Comparison of ENCODE assay signal across 8 cellular contexts in the genomic region with DNA sequence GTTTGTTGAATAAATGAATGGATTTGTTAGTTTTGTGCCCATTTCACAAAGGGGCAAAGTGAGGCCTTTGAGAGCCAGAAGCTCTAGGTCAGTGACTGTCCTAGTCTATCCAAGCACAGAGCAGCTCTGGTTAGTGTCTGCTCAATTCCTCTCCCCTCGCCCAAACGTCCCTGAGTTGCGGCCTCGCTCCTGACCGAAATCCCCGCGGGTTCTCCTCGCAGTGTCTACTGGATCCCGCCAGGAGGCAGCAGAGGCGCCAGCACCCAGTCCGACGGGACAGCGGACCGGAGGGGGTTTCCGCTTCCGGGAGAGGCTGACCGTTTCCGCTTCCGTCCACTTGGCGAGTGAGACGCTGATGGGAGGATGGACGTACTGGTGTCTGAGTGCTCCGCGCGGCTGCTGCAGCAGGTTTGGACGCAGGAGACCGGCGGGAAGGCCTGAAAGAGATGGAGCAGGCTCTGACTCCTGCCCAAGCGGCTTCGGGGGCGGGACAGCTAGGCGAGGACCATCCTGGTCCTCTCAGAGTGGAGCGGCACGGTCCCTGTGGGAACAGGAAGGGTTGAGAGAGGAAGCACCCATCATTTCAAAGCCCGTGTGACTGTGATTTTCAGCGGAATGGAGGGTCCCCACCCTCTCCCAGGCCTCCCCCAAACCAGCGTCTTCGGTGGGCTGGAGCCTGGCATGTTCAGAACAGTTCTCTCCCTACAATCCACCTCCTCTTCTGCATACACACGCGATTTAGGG. TPM values are rescaled to one million over a fixed set of nuclear protein-coding genes. Genes with fewer than 3 reads are reported as not detected.
DNase-seq lines count a peak whose midpoint lies in the region; TF ChIP-seq lines count a peak whose summit lies in the region.

TSS of gene RARS1 (plus strand) at position 336 of the 744 bp plus-strand sequence. CDS start at position 364, 28 bp downstream.

- CTCF ChIA-PET in Caco-2 (lab: Charles Lee): no interaction called here
- CTCF ChIA-PET in activated CD8-positive, alpha-beta memory T cell treated with anti-CD3 and anti-CD28 coated beads for 36 hours (lab: Charles Lee): interaction anchor here (1.6 kb wide), 1 partner anchor 217 kb away, joined by 5 read pairs; no protein-coding TSS in a partner anchor

- H3K9me3 Mint-ChIP-seq in Caco-2 (ENCODE audit: unreplicated experiment): no peaks in the 10 kb centered on the region

- POLR2A ChIA-PET in Caco-2 (lab: Charles Lee): interaction anchor here (0.8 to 1.0 kb wide), 2 partner anchors 93 to 136 kb away, joined by 3 read pairs; partner anchors contain the start of gene PANK3
- POLR2A ChIA-PET in activated CD8-positive, alpha-beta memory T cell treated with anti-CD3 and anti-CD28 coated beads for 36 hours (lab: Charles Lee): no interaction called here

- H3K36me3 ChIP-seq in Caco-2 (ENCODE audit: control insufficient read depth, insufficient read depth, low read length): 0 out of 2 replicates have a peak, but pooled peaks cover 1% of the 10 kb centered on the region
- H3K36me3 ChIP-seq in effector memory CD4-positive, alpha-beta T cell (ENCODE audit: control insufficient read depth, insufficient read depth, low read length): peaks cover 17% of the 10 kb centered on the region

- peaks cover 8% of the 10 kb centered on the region for H3K4me1 Mint-ChIP-seq in Caco-2 (ENCODE audit: low read depth, unreplicated experiment)

- peaks cover 10% of the 10 kb centered on the region for H3K4me1 ChIP-seq in Caco-2
- H3K4me1 ChIP-seq in effector memory CD4-positive, alpha-beta T cell (ENCODE audit: control insufficient read depth, insufficient read depth, low read length, poor library complexity, severe bottlenecking): peaks cover 4% of the 10 kb centered on the region

- H3K9me3 ChIP-seq in Caco-2: no peaks in the 10 kb centered on the region
- H3K9me3 ChIP-seq in effector memory CD4-positive, alpha-beta T cell (ENCODE audit: control insufficient read depth, low read length): no peaks in the 10 kb centered on the region

- H3K4me3 ChIP-seq in Caco-2 (ENCODE audit: low read depth, low read length): peak within 1 kb of the TSS; percentile 93
- H3K4me3 ChIP-seq in effector memory CD4-positive, alpha-beta T cell (ENCODE audit: insufficient read depth, low read depth, low read length, poor library complexity, severe bottlenecking): peak within 1 kb of the TSS; percentile 94

- peak; percentile 93 to 96 for TF ChIP-seq CTCF in Caco-2 (IDR thresholded peaks at IDR 0.05; ENCODE audit: insufficient read depth in 1 of 2, low read depth in 1 of 2, low read length in 1 of 2, severe bottlenecking in 1 of 2, unreplicated experiment in 1 of 2)
- TF ChIP-seq CTCF in GM20000 (IDR thresholded peaks at IDR 0.05; ENCODE audit: extremely low read depth, missing control alignments): peak; percentile 93

- peak within 1 kb of the TSS; percentile 98 for H3K4me3 Mint-ChIP-seq in Caco-2 (ENCODE audit: unreplicated experiment)

- DNase-seq in Caco-2: peak; percentile 94 to 95
- DNase-seq in GM20000 (ENCODE audit: low spot score): peak; percentile 93
- peak; percentile 93 for DNase-seq in HT-29 (ENCODE audit: low spot score)
- peak; percentile 82 for DNase-seq in NK-92 treated with Interleukin-12 subunit alpha and Interleukin-12 subunit beta, amount 100 ng/mL, for 24 hours (lab: John Stamatoyannopoulos, UW)
- DNase-seq in effector memory CD4-positive, alpha-beta T cell: peak; percentile 68 to 85 (median 82)
- peak; percentile 96 for DNase-seq in lung microvascular endothelial cell (ENCODE audit: low read depth in 2 of 2)
- peak; percentile 85 to 88 (median 86) for DNase-seq in stimulated activated CD4-positive, alpha-beta T cell treated with anti-CD3 and anti-CD28 coated beads, TNF-alpha, amount 100 ng/mL, for 48 hours (ENCODE audit: low read depth in 3 of 3)

- H3K27me3 Mint-ChIP-seq in Caco-2 (ENCODE audit: insufficient read depth, unreplicated experiment): no peaks in the 10 kb centered on the region

- peak within 1 kb of the TSS; percentile 71 for H3K27ac ChIP-seq in effector memory CD4-positive, alpha-beta T cell (ENCODE audit: insufficient read depth, low read length, poor library complexity, severe bottlenecking)

- peaks cover 45% of the 10 kb centered on the region for H3K36me3 Mint-ChIP-seq in Caco-2 (ENCODE audit: insufficient read depth, unreplicated experiment)

- no peaks in the 10 kb centered on the region for H3K27me3 ChIP-seq in Caco-2 (replicated peaks; ENCODE audit: control insufficient read depth, insufficient read depth, low read length)
- no peaks in the 10 kb centered on the region for H3K27me3 ChIP-seq in effector memory CD4-positive, alpha-beta T cell (replicated peaks; ENCODE audit: control insufficient read depth, insufficient read depth, low read length, poor library complexity, severe bottlenecking)

- TSS peak; percentile 65 for BruUV-seq in Caco-2 (replicated peaks; lab: Mats Ljungman, UMichigan)

- intact Hi-C loops in Caco-2 (cut with micrococcal nuclease; ENCODE audit: unreplicated experiment): loop anchor here (1.0 to 10.0 kb wide), 3 partner anchors 92 to 1098 kb away; partner anchors contain the start of genes PANK3 and SPDL1

- H3K27ac Mint-ChIP-seq in Caco-2 (ENCODE audit: unreplicated experiment): peak within 1 kb of the TSS; percentile 86

RNA-seq across cellular contexts. Expression of gene RARS1, which starts in this region (rescaled TPM):
- 124 and 129 TPM in 2 replicates for total RNA-seq in Caco-2 (2022)
- 52.3 and 54.2 TPM in 2 replicates for total RNA-seq in HT-29 (2014; rRNA removed; shearing (Covaris generic))
- total RNA-seq in activated CD8-positive, alpha-beta memory T cell treated with anti-CD3 and anti-CD28 coated beads for 36 hours: 100 to 1,000 TPM; 138 to 147 TPM
- total RNA-seq in lung microvascular endothelial cell: 78.0 and 81.7 TPM in 2 replicates

Comparison
In these comparisons a context has a peak if more than half of its experiments do, and no peak if none do; other contexts are left out.
1. Peak in every context shown above with its lines: DNase-seq, H3K4me3 ChIP-seq and H3K27ac ChIP-seq.